Comparison of ENCODE assay signal across 16 cellular contexts in the genomic region with DNA sequence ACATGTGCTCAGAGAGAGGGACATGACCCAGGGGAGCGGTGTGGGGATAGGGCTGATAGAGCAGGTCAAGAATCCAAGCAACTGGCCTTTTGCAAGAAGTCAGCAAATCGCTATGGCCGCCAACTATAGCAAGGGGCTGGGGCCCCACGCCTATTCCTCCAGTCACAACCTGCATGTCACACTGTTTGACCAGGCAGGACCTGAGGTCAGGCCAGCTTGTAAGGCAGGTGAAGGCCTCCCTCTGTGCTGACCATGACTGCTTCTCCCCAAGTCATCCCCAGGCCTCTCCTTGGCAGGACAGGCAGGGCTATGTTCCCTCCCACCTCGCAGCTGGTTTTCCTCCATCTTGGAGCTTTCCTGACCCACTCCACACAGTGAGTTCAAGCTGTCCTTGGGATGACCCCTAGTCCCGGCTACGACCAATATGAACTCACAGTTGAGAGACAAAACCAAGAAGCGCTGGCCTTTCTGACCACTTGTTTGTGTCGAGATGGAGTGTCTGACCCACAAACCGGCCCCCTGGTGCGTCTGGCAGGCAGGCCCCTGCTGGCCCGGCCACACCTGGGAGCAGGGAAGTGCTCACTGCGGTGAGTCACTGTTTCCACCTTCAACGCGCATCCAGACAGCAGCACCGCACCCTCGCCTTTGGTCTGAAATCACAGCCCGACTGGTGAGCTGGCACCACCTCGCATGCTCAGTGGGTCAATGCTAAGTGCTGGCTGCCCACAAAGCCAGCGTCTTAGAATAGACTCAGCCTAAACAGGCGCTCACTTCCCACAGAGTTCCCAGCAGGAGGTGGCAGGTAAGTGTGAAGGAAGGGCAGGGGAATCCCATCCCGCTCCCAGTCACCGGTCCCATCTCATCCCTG.
DNase-seq lines count a peak whose midpoint lies in the region; ATAC-seq and TF ChIP-seq lines count a peak whose summit lies in the region.
"Had no signal": no experiment of that assay in that cellular context is flagged by ENCODE, and none has a peak within 500 bp of the region (broad histone marks: within the 10 kb centered on the region; RNA-seq: fewer than 3 reads in every experiment).

No MANE protein-coding gene starts in this region.

- H3K36me3 Mint-ChIP-seq in GM23338 (ENCODE audit: low read depth): no peaks in the 10 kb centered on the region

- no peaks in the 10 kb centered on the region for H4K20me1 ChIP-seq in GM23338 (replicated peaks; ENCODE audit: insufficient read depth)
- no peaks in the 10 kb centered on the region for H4K20me1 ChIP-seq in OCI-LY7 (ENCODE audit: insufficient read depth, low read length)
- H4K20me1 ChIP-seq: BLaER1 treated with 17β-estradiol and CSF1 and Interleukin-3, amounts not matched to agents 10 nM and 100 nM had no signal

- H3K4me3 Mint-ChIP-seq in GM23338: no peak overlapping the region
- H3K4me3 Mint-ChIP-seq: effector memory CD8-positive, alpha-beta T cell; HFFc6 had no signal

- BruUV-seq in OCI-LY7 (replicated peaks; lab: Mats Ljungman, UMichigan): no TSS peak

- peaks cover 2% of the 10 kb centered on the region for H3K27me3 Mint-ChIP-seq in GM23338 (ENCODE audit: insufficient read depth, low read depth, poor library complexity)

- H3K9me3 Mint-ChIP-seq in GM23338: no peaks in the 10 kb centered on the region
- H3K9me3 Mint-ChIP-seq: effector memory CD8-positive, alpha-beta T cell; HFFc6 had no signal

- H3K27ac ChIP-seq in GM23338 (ENCODE audit: low read depth) (no peak overlapping the region), esophagus squamous epithelium (peak overlapping the region; percentile 67 to 84 (median 78)), OCI-LY7 (ENCODE audit: low read depth, low read length, poor library complexity, severe bottlenecking) (no peak overlapping the region)
- H3K27ac ChIP-seq: BLaER1 treated with 17β-estradiol and CSF1 and Interleukin-3, amounts not matched to agents 10 nM and 100 nM; SJSA1 had no signal

- H3K4me1 Mint-ChIP-seq in GM23338: peaks cover 8% of the 10 kb centered on the region

- ATAC-seq in GM23338 (peak; percentile 73), sciatic nerve (peak; percentile 56), HG02678 (IDR thresholded peaks at IDR 0.05; ENCODE audit: unreplicated experiment) (no peak)
- ATAC-seq: effector memory CD8-positive, alpha-beta T cell had no signal

- CTCF ChIA-PET in OCI-LY7 (lab: Charles Lee; ENCODE audit: unreplicated experiment): no interaction called here

- H3K79me2 ChIP-seq in GM23338 (replicated peaks; ENCODE audit: insufficient read depth) (no peaks in the 10 kb centered on the region), OCI-LY7 (ENCODE audit: insufficient read depth, low read depth, low read length) (no peaks in the 10 kb centered on the region)

- no peaks in the 10 kb centered on the region for H3K27me3 ChIP-seq in GM23338 (ENCODE audit: insufficient read depth)
- H3K27me3 ChIP-seq in esophagus squamous epithelium: no peaks in the 10 kb centered on the region
- H3K27me3 ChIP-seq: BLaER1 treated with 17β-estradiol and CSF1 and Interleukin-3, amounts not matched to agents 10 nM and 100 nM; SJSA1 had no signal

- no peak overlapping the region for H3K4me2 ChIP-seq in GM23338
- H3K4me2 ChIP-seq in OCI-LY7 (ENCODE audit: low read length): no peak overlapping the region
- H3K4me2 ChIP-seq: BLaER1 treated with 17β-estradiol and CSF1 and Interleukin-3, amounts not matched to agents 10 nM and 100 nM had no signal

- H3F3A ChIP-seq in GM23338 (replicated peaks; ENCODE audit: low read depth): no peaks in the 10 kb centered on the region

- no peak for TF ChIP-seq CTCF in GM23338 (conservative IDR thresholded peaks at IDR 0.05; ENCODE audit: low read depth in 2 of 2)
- TF ChIP-seq CTCF in esophagus squamous epithelium (IDR thresholded peaks at IDR 0.05): no peak
- no peak for TF ChIP-seq CTCF in OCI-LY7 (conservative IDR thresholded peaks at IDR 0.05; ENCODE audit: low read length)

- intact Hi-C loops in esophagus squamous epithelium (cut with DNase I): no loop called here
- intact Hi-C loops in sciatic nerve (cut with DNase I): no loop called here
- intact Hi-C loops in OCI-LY7 (cut with micrococcal nuclease; ENCODE audit: unreplicated experiment): no loop called here

- DNase-seq in GM23338 (ENCODE audit: low spot score) (peak; percentile 11), NCI-H226 (peak; percentile 78), esophagus squamous epithelium (lab: John Stamatoyannopoulos, UW) (no peak), sciatic nerve (ENCODE audit: low spot score) (no peak), middle frontal gyrus (ENCODE audit: extremely low spot score, low spot score) (no peak), OCI-LY7 (ENCODE audit: low spot score) (no peak), nucleus accumbens (lab: John Stamatoyannopoulos, UW) (no peak)
- DNase-seq: amniotic stem cell; effector memory CD8-positive, alpha-beta T cell; GDM1; HFFc6; NCI-H1436; stimulated activated CD4-positive, alpha-beta T cell treated with anti-CD3 and anti-CD28 coated beads, Interleukin-1b, Interleukin-23, amount 100 ng/mL, for 48 hours had no signal

- WGBS in esophagus squamous epithelium, 2 donors: 41 to 55% methylated on average over 8 to 12 of the region's 23 CpGs

- no peaks in the 10 kb centered on the region for H3K36me3 ChIP-seq in GM23338 (ENCODE audit: insufficient read depth)
- peaks cover 0 to 23% (median 0%) of the 10 kb centered on the region in 3 donors for H3K36me3 ChIP-seq in esophagus squamous epithelium
- no peaks in the 10 kb centered on the region for H3K36me3 ChIP-seq in OCI-LY7 (ENCODE audit: insufficient read depth, low read length)
- H3K36me3 ChIP-seq: BLaER1 treated with 17β-estradiol and CSF1 and Interleukin-3, amounts not matched to agents 10 nM and 100 nM; SJSA1 had no signal

- H2AFZ ChIP-seq in GM23338: no peak overlapping the region
- H2AFZ ChIP-seq in OCI-LY7 (ENCODE audit: low read length): no peak overlapping the region

- no peak for TF ChIP-seq POLR2A in esophagus squamous epithelium (IDR thresholded peaks at IDR 0.05)

- H3K27ac Mint-ChIP-seq in GM23338: no peak overlapping the region
- H3K27ac Mint-ChIP-seq: effector memory CD8-positive, alpha-beta T cell; HFFc6 had no signal

- H3K9me2 ChIP-seq in GM23338 (ENCODE audit: insufficient read depth) (no peaks in the 10 kb centered on the region), OCI-LY7 (ENCODE audit: insufficient read depth, low read length) (no peaks in the 10 kb centered on the region)

- H3K4me3 ChIP-seq in GM23338 (no peak overlapping the region), esophagus squamous epithelium (peak overlapping the region in 1 of 4 donors; percentile 1), OCI-LY7 (ENCODE audit: low read depth, low read length, poor library complexity, severe bottlenecking) (no peak overlapping the region)
- H3K4me3 ChIP-seq: BLaER1 treated with 17β-estradiol and CSF1 and Interleukin-3, amounts not matched to agents 10 nM and 100 nM; SJSA1 had no signal

- POLR2A ChIA-PET in OCI-LY7 (lab: Charles Lee): interaction anchor here (0.6 kb wide), 1 partner anchor 428 kb away, joined by 4 read pairs; no protein-coding TSS in a partner anchor

- H3K4me1 ChIP-seq in GM23338 (ENCODE audit: insufficient read depth) (0 out of 2 replicates have a peak, but pooled peaks cover 8% of the 10 kb centered on the region), esophagus squamous epithelium (peaks cover 6 to 35% (median 11%) of the 10 kb centered on the region in 3 donors), OCI-LY7 (ENCODE audit: insufficient read depth, low read length, poor library complexity, severe bottlenecking) (no peaks in the 10 kb centered on the region)

- H3K9me3 ChIP-seq in esophagus squamous epithelium: no peaks in the 10 kb centered on the region
- no peaks in the 10 kb centered on the region for H3K9me3 ChIP-seq in OCI-LY7 (ENCODE audit: low read length)
- H3K9me3 ChIP-seq: BLaER1 treated with 17β-estradiol and CSF1 and Interleukin-3, amounts not matched to agents 10 nM and 100 nM; SJSA1 had no signal

TF ChIP-seq in GM23338, 12 proteins besides CTCF, POLR2A, EP300 and RAD21 (continues in another document):
- TF ChIP-seq EZH2 (IDR thresholded peaks at IDR 0.05; ENCODE audit: low read depth, unreplicated experiment): no peak
- no peak for TF ChIP-seq EZH2phosphoT487 (IDR thresholded peaks at IDR 0.05; ENCODE audit: unreplicated experiment)
- no peak for TF ChIP-seq NANOG (IDR thresholded peaks at IDR 0.05; ENCODE audit: borderline replicate concordance)
- TF ChIP-seq, protein P1, sequence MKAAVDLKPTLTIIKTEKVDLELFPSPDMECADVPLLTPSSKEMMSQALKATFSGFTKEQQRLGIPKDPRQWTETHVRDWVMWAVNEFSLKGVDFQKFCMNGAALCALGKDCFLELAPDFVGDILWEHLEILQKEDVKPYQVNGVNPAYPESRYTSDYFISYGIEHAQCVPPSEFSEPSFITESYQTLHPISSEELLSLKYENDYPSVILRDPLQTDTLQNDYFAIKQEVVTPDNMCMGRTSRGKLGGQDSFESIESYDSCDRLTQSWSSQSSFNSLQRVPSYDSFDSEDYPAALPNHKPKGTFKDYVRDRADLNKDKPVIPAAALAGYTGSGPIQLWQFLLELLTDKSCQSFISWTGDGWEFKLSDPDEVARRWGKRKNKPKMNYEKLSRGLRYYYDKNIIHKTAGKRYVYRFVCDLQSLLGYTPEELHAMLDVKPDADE (IDR thresholded peaks at IDR 0.05): no peak
- no peak for TF ChIP-seq JUNB (IDR thresholded peaks at IDR 0.05; ENCODE audit: unreplicated experiment)
- no peak for TF ChIP-seq ZNF114 (CRISPR knock-in tag; IDR thresholded peaks at IDR 0.05)
- no peak for TF ChIP-seq ZNF331 (CRISPR knock-in tag; IDR thresholded peaks at IDR 0.05; ENCODE audit: low read depth)

Comparison
In these comparisons a context has a peak if more than half of its experiments do, and no peak if none do; other contexts are left out.
1. DNase-seq: peak in GM23338 (single experiment) and NCI-H226 (single experiment); none in esophagus squamous epithelium (single experiment), sciatic nerve (single experiment), middle frontal gyrus (single experiment), OCI-LY7 (single experiment) and nucleus accumbens (0 of 56).
2. H3K27ac ChIP-seq: peak in esophagus squamous epithelium (4 of 4); none in GM23338 (single experiment) and OCI-LY7 (single experiment).